In genomic region chr17:29592850-29593545, GRCh38 we compare ENCODE assay signal across 8 cellular contexts. TPM values are rescaled to one million over a fixed set of nuclear protein-coding genes. Genes with fewer than 3 reads are reported as not detected.
A peak's percentile ranks its signal among the peaks of the same experiment; 100 is the strongest.
DNase-seq lines count a peak whose midpoint lies in the region; ATAC-seq and TF ChIP-seq lines count a peak whose summit lies in the region.

ANKRD13B (plus strand) TSS chr17:29593132; CDS start chr17:29593622, 490 bp downstream.

- no peaks in the 10 kb centered on the region for H3K9me3 ChIP-seq in hepatocyte (ENCODE audit: low read depth)

- in situ Hi-C loops in ACHN (cut with HindIII; ENCODE audit: low pct_ligation_motif_present, low pct_unique_long_range_greater_than_20kb, low sequenced_read_pairs): no loop called here
- in situ Hi-C loops in GM13976 (cut with MboI; ENCODE audit: low sequenced_read_pairs, unreplicated experiment): no loop called here

- no peaks in the 10 kb centered on the region for H3K9me2 ChIP-seq in hepatocyte (replicated peaks; ENCODE audit: insufficient read depth)

- peak within 1 kb of the TSS; percentile 89 for H2AFZ ChIP-seq in hepatocyte

- no peaks in the 10 kb centered on the region for H3K36me3 ChIP-seq in hepatocyte (replicated peaks; ENCODE audit: insufficient read depth, low read depth)

- H3K4me1 ChIP-seq in hepatocyte (ENCODE audit: insufficient read depth): peaks cover 46% of the 10 kb centered on the region

- H3K4me3 Mint-ChIP-seq in activated naive CD8-positive, alpha-beta T cell treated with anti-CD3 and anti-CD28 coated beads, Interleukin-2, amount 10 ng/mL, durations not matched to agents 7 days and 5 days: peak within 1 kb of the TSS; percentile 87

- H3K27me3 Mint-ChIP-seq in activated naive CD8-positive, alpha-beta T cell treated with anti-CD3 and anti-CD28 coated beads, Interleukin-2, amount 10 ng/mL, durations not matched to agents 7 days and 5 days: no peaks in the 10 kb centered on the region

- 2% methylated on average over 17 of the region's 94 CpGs for WGBS in hepatocyte (ENCODE audit: low lambda C conversion rate, missing lambda C conversion rate)

- TF ChIP-seq CTCF in GM13976 (IDR thresholded peaks at IDR 0.05; ENCODE audit: borderline replicate concordance, control extremely low read depth, extremely low read depth, insufficient read depth, missing control alignments) (peak; percentile 12), hepatocyte (IDR thresholded peaks at IDR 0.05; ENCODE audit: poor library complexity) (no peak)

- ATAC-seq in activated naive CD8-positive, alpha-beta T cell treated with anti-CD3 and anti-CD28 coated beads, Interleukin-2, amount 10 ng/mL, durations not matched to agents 7 days and 5 days (ENCODE audit: low read depth): no peak
- no peak for ATAC-seq in HG03457 (IDR thresholded peaks at IDR 0.05; ENCODE audit: unreplicated experiment)

- H3K4me1 Mint-ChIP-seq in activated naive CD8-positive, alpha-beta T cell treated with anti-CD3 and anti-CD28 coated beads, Interleukin-2, amount 10 ng/mL, durations not matched to agents 7 days and 5 days: peaks cover 26% of the 10 kb centered on the region

- H3K27ac ChIP-seq in hepatocyte: peak within 1 kb of the TSS; percentile 68

- H4K20me1 ChIP-seq in hepatocyte (ENCODE audit: insufficient read depth, poor library complexity, severe bottlenecking): peaks cover 8% of the 10 kb centered on the region

- POLR2A ChIA-PET in activated naive CD8-positive, alpha-beta T cell treated with anti-CD3 and anti-CD28 coated beads, Interleukin-2, amount 10 ng/mL, durations not matched to agents 7 days and 5 days (lab: Charles Lee): interaction anchor here (0.6 to 4.5 kb wide), 7 partner anchors 17 to 290 kb away, joined by 3 to 45 read pairs (median 4); partner anchors contain the start of genes ABHD15 and TP53I13

- H3K79me2 ChIP-seq in hepatocyte: peaks cover 13% of the 10 kb centered on the region

- H3K4me2 ChIP-seq in hepatocyte: peak within 1 kb of the TSS; percentile 99

- H3K27me3 ChIP-seq in hepatocyte: no peaks in the 10 kb centered on the region

- H3K27ac Mint-ChIP-seq in activated naive CD8-positive, alpha-beta T cell treated with anti-CD3 and anti-CD28 coated beads, Interleukin-2, amount 10 ng/mL, durations not matched to agents 7 days and 5 days: no peak within 1 kb of the TSS

- H3K36me3 Mint-ChIP-seq in activated naive CD8-positive, alpha-beta T cell treated with anti-CD3 and anti-CD28 coated beads, Interleukin-2, amount 10 ng/mL, durations not matched to agents 7 days and 5 days: no peaks in the 10 kb centered on the region

- peak within 1 kb of the TSS; percentile 83 for H3K4me3 ChIP-seq in hepatocyte

- H3K9me3 Mint-ChIP-seq in activated naive CD8-positive, alpha-beta T cell treated with anti-CD3 and anti-CD28 coated beads, Interleukin-2, amount 10 ng/mL, durations not matched to agents 7 days and 5 days: no peaks in the 10 kb centered on the region

- peak; percentile 50 for DNase-seq in ACHN
- DNase-seq in GM13976 (ENCODE audit: low spot score): peak; percentile 71
- peak; percentile 62 for DNase-seq in NCI-H526 treated with DMSO at 0.1 percent for 48 hours (lab: John Stamatoyannopoulos, UW)
- DNase-seq in activated naive CD8-positive, alpha-beta T cell treated with anti-CD3 and anti-CD28 coated beads, Interleukin-2, amount 10 ng/mL, durations not matched to agents 7 days and 5 days: peak; percentile 65
- peak; percentile 45 for DNase-seq in hepatocyte (ENCODE audit: low spot score)
- peak; percentile 73 for DNase-seq in retina
- DNase-seq in KG1 (lab: John Stamatoyannopoulos, UW): no peak

RNA-seq across cellular contexts. Expression of gene ANKRD13B, which starts in this region (rescaled TPM):
- 1 to 10 TPM; 6.0 to 7.9 TPM for total RNA-seq in activated naive CD8-positive, alpha-beta T cell treated with anti-CD3 and anti-CD28 coated beads, Interleukin-2, amount 10 ng/mL, durations not matched to agents 7 days and 5 days
- total RNA-seq in hepatocyte: 3.5 and 5.1 TPM in 2 replicates
- 7.2 and 11.6 TPM in 2 replicates for polyA plus RNA-seq in hepatocyte
